ENCODE assay signal across 14 cellular contexts in genomic region chrX:2965965-2966364, GRCh38. TPM values are rescaled to one million over a fixed set of nuclear protein-coding genes. Genes with fewer than 3 reads are reported as not detected.
DNase-seq lines count a peak whose midpoint lies in the region; ATAC-seq, FAIRE-seq and TF ChIP-seq lines count a peak whose summit lies in the region.
"Had no signal": no experiment of that assay in that cellular context is flagged by ENCODE, and none has a peak within 500 bp of the region (broad histone marks: within the 10 kb centered on the region; RNA-seq: fewer than 3 reads in every experiment).

No MANE protein-coding gene starts in this region.

- no peak for FAIRE-seq in H54 (lab: Jason Lieb, UNC)
- FAIRE-seq: GM19239 had no signal

- no peak for TF ChIP-seq CTCF in progenitor cell of endocrine pancreas (IDR thresholded peaks at IDR 0.05; ENCODE audit: unreplicated experiment)

- TF ChIP-seq POLR2A in H54 (IDR thresholded peaks at IDR 0.05; ENCODE audit: low read depth, low read length): no peak

- peaks cover 3% of the 10 kb centered on the region for H3K9me3 Mint-ChIP-seq in progenitor cell of endocrine pancreas (ENCODE audit: low read depth)
- H3K9me3 Mint-ChIP-seq: activated T-cell treated with anti-CD3 and anti-CD28 coated beads, Interleukin-2, amount 50 U/mL, for 4 hours had no signal

- H3K27ac Mint-ChIP-seq in progenitor cell of endocrine pancreas: peak overlapping the region; percentile 85

- peaks cover 38% of the 10 kb centered on the region for H3K4me1 Mint-ChIP-seq in progenitor cell of endocrine pancreas (ENCODE audit: low read depth)

- H3K36me3 Mint-ChIP-seq in progenitor cell of endocrine pancreas (ENCODE audit: insufficient read depth): no peaks in the 10 kb centered on the region

- H3K4me3 Mint-ChIP-seq in progenitor cell of endocrine pancreas (ENCODE audit: low read depth): no peak overlapping the region
- H3K4me3 Mint-ChIP-seq: activated T-cell treated with anti-CD3 and anti-CD28 coated beads, Interleukin-2, amount 50 U/mL, for 4 hours had no signal

- H3K27me3 Mint-ChIP-seq in progenitor cell of endocrine pancreas: no peaks in the 10 kb centered on the region

- DNase-seq in DMS53 (lab: John Stamatoyannopoulos, UW): peak; percentile 37
- DNase-seq in DMS53 treated with DMSO at 0.1 percent for 48 hours (lab: John Stamatoyannopoulos, UW; ENCODE audit: unreplicated experiment): no peak
- peak; percentile 47 to 55 for DNase-seq in NOMO-1 (lab: John Stamatoyannopoulos, UW; ENCODE audit: unreplicated experiment in 2 of 2)
- no peak for DNase-seq in progenitor cell of endocrine pancreas (ENCODE audit: low spot score, unreplicated experiment)
- DNase-seq in COLO668 (lab: John Stamatoyannopoulos, UW; ENCODE audit: unreplicated experiment): no peak
- DNase-seq in H54 (ENCODE audit: insufficient read length, low spot score): no peak
- no peak for DNase-seq in mesenteric fat pad (ENCODE audit: low spot score)
- DNase-seq: activated T-cell treated with anti-CD3 and anti-CD28 coated beads, Interleukin-2, amount 50 U/mL, for 4 hours; DMS79; OCI-M1 had no signal

- peak; percentile 64 for ATAC-seq in HG02642 (IDR thresholded peaks at IDR 0.05; ENCODE audit: poor library complexity, unreplicated experiment)
- ATAC-seq: activated T-cell treated with anti-CD3 and anti-CD28 coated beads, Interleukin-2, amount 50 U/mL, for 4 hours had no signal

RNA-seq across cellular contexts. Expression of gene ARSD, which starts 36.8 kb away (rescaled TPM):
- total RNA-seq in progenitor cell of endocrine pancreas (76.8 and 82.1 TPM in 2 replicates), mesenteric fat pad (33.0 TPM)

RNA-seq across cellular contexts. Expression of gene ARSH, which starts 40.4 kb away (rescaled TPM):
- total RNA-seq in progenitor cell of endocrine pancreas (not detected in 2 replicates), mesenteric fat pad (not detected)
- total RNA-seq: activated T-cell treated with anti-CD3 and anti-CD28 coated beads, Interleukin-2, amount 50 U/mL, for 4 hours; cardiac septum; kidney epithelial cell had no signal

Comparison
In these comparisons a context has a peak if more than half of its experiments do, and no peak if none do; other contexts are left out.
1. DNase-seq: peak in DMS53 (single experiment) and NOMO-1 (2 of 2); none in DMS53 treated with DMSO at 0.1 percent for 48 hours (single experiment), progenitor cell of endocrine pancreas (single experiment), COLO668 (single experiment), H54 (single experiment) and mesenteric fat pad (single experiment).